Comparison of ENCODE assay signal across 8 cellular contexts in genomic region chr15:49044761-49045571, GRCh38. TPM values are rescaled to one million over a fixed set of nuclear protein-coding genes. Genes with fewer than 3 reads are reported as not detected.
DNase-seq lines count a peak whose midpoint lies in the region; ATAC-seq and TF ChIP-seq lines count a peak whose summit lies in the region.

No MANE protein-coding gene starts in this region.

- intact Hi-C loops in Caco-2 (cut with micrococcal nuclease; ENCODE audit: unreplicated experiment), result loop anchor here (5.0 to 10.0 kb wide), 3 partner anchors 42 to 710 kb away; partner anchors contain the start of gene DUT

- H3K4me3 ChIP-seq in Caco-2 (ENCODE audit: low read depth, low read length) (peak overlapping the region; percentile 98), MG63 (peak overlapping the region; percentile 81)

- H3K27me3 Mint-ChIP-seq in Caco-2 (ENCODE audit: insufficient read depth, unreplicated experiment) (no peaks in the 10 kb centered on the region), osteocyte (ENCODE audit: unreplicated experiment) (no peaks in the 10 kb centered on the region)
- H3K27me3 Mint-ChIP-seq in effector memory CD8-positive, alpha-beta T cell, result no peaks in the 10 kb centered on the region

- H3K4me3 Mint-ChIP-seq in Caco-2 (ENCODE audit: unreplicated experiment), result peak overlapping the region; percentile 97
- peak overlapping the region; percentile 96 to 97 for H3K4me3 Mint-ChIP-seq in effector memory CD8-positive, alpha-beta T cell
- peak overlapping the region; percentile 91 for H3K4me3 Mint-ChIP-seq in osteocyte (ENCODE audit: unreplicated experiment)

- no peaks in the 10 kb centered on the region for H3K4me1 ChIP-seq in Caco-2

- DNase-seq in Caco-2, result no peak
- no peak for DNase-seq in MG63
- no peak for DNase-seq in effector memory CD8-positive, alpha-beta T cell
- DNase-seq in osteocyte (ENCODE audit: extremely low spot score, unreplicated experiment), result no peak
- no peak for DNase-seq in UCSD-AML1 (lab: John Stamatoyannopoulos, UW; ENCODE audit: unreplicated experiment)
- DNase-seq in NCI-H146 treated with DMSO at 0.1 percent for 48 hours (lab: John Stamatoyannopoulos, UW; ENCODE audit: unreplicated experiment), result no peak

- H3K9me3 ChIP-seq in Caco-2 (no peaks in the 10 kb centered on the region), MG63 (no peaks in the 10 kb centered on the region)

- POLR2A ChIA-PET in Caco-2 (lab: Charles Lee), result interaction anchor here (0.6 to 1.5 kb wide), 2 partner anchors 234 to 700 kb away, joined by 3 to 4 read pairs; partner anchors contain the start of gene CEP152

- TF ChIP-seq CTCF in Caco-2 (IDR thresholded peaks at IDR 0.05; ENCODE audit: insufficient read depth in 1 of 2, low read depth in 1 of 2, low read length in 1 of 2, severe bottlenecking in 1 of 2, unreplicated experiment in 1 of 2) (no peak), osteocyte (IDR thresholded peaks at IDR 0.05) (no peak)

- H3K9me3 Mint-ChIP-seq in Caco-2 (ENCODE audit: unreplicated experiment) (no peaks in the 10 kb centered on the region), osteocyte (ENCODE audit: unreplicated experiment) (no peaks in the 10 kb centered on the region)
- no peaks in the 10 kb centered on the region for H3K9me3 Mint-ChIP-seq in effector memory CD8-positive, alpha-beta T cell

- CTCF ChIA-PET in Caco-2 (lab: Charles Lee), result interaction anchor here (1.2 to 2.0 kb wide), 2 partner anchors 69 to 100 kb away, joined by 3 to 7 read pairs; no protein-coding TSS in a partner anchor

- BruUV-seq in Caco-2 (replicated peaks; lab: Mats Ljungman, UMichigan), result TSS peak; percentile 49

- no peaks in the 10 kb centered on the region for H3K36me3 ChIP-seq in Caco-2 (ENCODE audit: control insufficient read depth, insufficient read depth, low read length)
- H3K36me3 ChIP-seq in MG63, result no peaks in the 10 kb centered on the region; the same call in 1 of the 2 replicates

- H3K27me3 ChIP-seq in Caco-2 (replicated peaks; ENCODE audit: control insufficient read depth, insufficient read depth, low read length), result no peaks in the 10 kb centered on the region
- H3K27me3 ChIP-seq in MG63, result no peaks in the 10 kb centered on the region

- no peak for ATAC-seq in effector memory CD8-positive, alpha-beta T cell (replicated peaks)
- ATAC-seq in HG03354 (IDR thresholded peaks at IDR 0.05; ENCODE audit: poor library complexity, severe bottlenecking, unreplicated experiment) (no peak), GM21447 (IDR thresholded peaks at IDR 0.05; ENCODE audit: unreplicated experiment) (no peak)

- H3K36me3 Mint-ChIP-seq in Caco-2 (ENCODE audit: insufficient read depth, unreplicated experiment), result no peaks in the 10 kb centered on the region
- peaks cover 11% of the 10 kb centered on the region for H3K36me3 Mint-ChIP-seq in effector memory CD8-positive, alpha-beta T cell (ENCODE audit: insufficient read depth)
- H3K36me3 Mint-ChIP-seq in osteocyte (ENCODE audit: unreplicated experiment), result peaks cover 3% of the 10 kb centered on the region

- H3K4me1 Mint-ChIP-seq in Caco-2 (ENCODE audit: low read depth, unreplicated experiment) (peaks cover 9% of the 10 kb centered on the region), osteocyte (ENCODE audit: unreplicated experiment) (peaks cover 37% of the 10 kb centered on the region)
- peaks cover 23 to 37% of the 10 kb centered on the region in 2 donors for H3K4me1 Mint-ChIP-seq in effector memory CD8-positive, alpha-beta T cell (ENCODE audit: low read depth in 2 of 2)

- H3K27ac Mint-ChIP-seq in Caco-2 (ENCODE audit: unreplicated experiment) (peak overlapping the region; percentile 91), osteocyte (ENCODE audit: unreplicated experiment) (peak overlapping the region; percentile 91)
- H3K27ac Mint-ChIP-seq in effector memory CD8-positive, alpha-beta T cell, result peak overlapping the region; percentile 93 to 95

RNA-seq across cellular contexts. Expression of gene SECISBP2L, which starts 1.3 kb away (rescaled TPM):
- total RNA-seq in Caco-2 (2022), result 27.9 and 29.7 TPM in 2 replicates
- 11.0 and 28.2 TPM in 2 replicates for total RNA-seq in MG63 (2014; rRNA removed; shearing (Covaris generic); ENCODE audit: low replicate concordance)
- total RNA-seq in osteocyte, result 47.7 TPM in 2 replicates
